In genomic region chr11:15622231-15622890, GRCh38 we compare ENCODE assay signal across 14 cellular contexts.
"Had no signal": no experiment of that assay in that cellular context is flagged by ENCODE, and none has a peak within 500 bp of the region (broad histone marks: within the 10 kb centered on the region; RNA-seq: fewer than 3 reads in every experiment).

No MANE protein-coding gene starts in this region.

- H3K4me3 ChIP-seq: thoracic aorta had no signal

- DNase-seq: activated CD4-positive, alpha-beta T cell treated with anti-CD3 and anti-CD28 coated beads for 1 hour; activated CD4-positive, alpha-beta T cell treated with anti-CD3 and anti-CD28 coated beads, Interleukin-2, amount 50 U/mL, for 4 hours; activated naive CD4-positive, alpha-beta T cell treated with anti-CD3 and anti-CD28 coated beads for 36 hours; activated naive CD8-positive, alpha-beta T cell treated with anti-CD3 and anti-CD28 coated beads, Interleukin-2, amount 50 U/mL, for 24 hours; activated T-cell treated with anti-CD3 and anti-CD28 coated beads, Interleukin-2, amount 50 U/mL, for 1 hour; aorta; cortex of kidney; effector CD8-positive, alpha-beta T cell; foreskin fibroblast; hippocampal formation; kidney glomerular epithelial cell; left ventricle myocardium superior; T1000 had no signal

- H3K36me3 ChIP-seq: thoracic aorta had no signal
